Comparison of ENCODE assay signal across 31 cellular contexts in the genomic region with DNA sequence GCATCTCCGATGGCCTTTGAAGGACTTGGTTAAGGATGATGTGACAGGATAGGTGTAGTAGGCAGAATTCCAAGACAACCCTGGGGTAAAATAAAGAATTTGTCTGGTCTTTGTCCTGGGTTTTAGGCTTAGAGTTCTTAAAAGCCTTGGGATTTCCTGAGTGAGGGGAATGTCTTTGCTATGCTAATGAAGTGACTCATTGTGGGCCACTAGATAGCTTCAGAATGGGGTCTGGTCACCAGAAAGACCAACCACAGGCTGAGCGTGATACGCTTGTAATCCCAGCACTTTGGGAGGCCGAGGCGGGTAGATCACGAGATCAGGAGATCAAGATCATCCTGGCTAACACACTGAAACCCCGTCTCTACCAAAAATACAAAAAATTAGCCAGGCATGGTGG.
"Had no signal": no experiment of that assay in that cellular context is flagged by ENCODE, and none has a peak within 500 bp of the region (broad histone marks: within the 10 kb centered on the region; RNA-seq: fewer than 3 reads in every experiment).

No MANE protein-coding gene starts in this region.

- H3K4me1 Mint-ChIP-seq: endodermal cell; immature natural killer cell; memory B cell; naive thymus-derived CD4-positive, alpha-beta T cell; nephron; stimulated activated naive CD8-positive, alpha-beta T cell treated with anti-CD3 and anti-CD28 coated beads, Interleukin-15, amount 100 ng/mL, for 72 hours had no signal

- DNase-seq: colonic mucosa; effector CD8-positive, alpha-beta T cell; endodermal cell; foreskin fibroblast; gastrocnemius medialis; head of caudate nucleus; immature natural killer cell; islet precursor cell; midbrain; naive thymus-derived CD4-positive, alpha-beta T cell; nucleus accumbens; stimulated activated CD4-positive, alpha-beta T cell treated with anti-CD3 and anti-CD28 coated beads, Interleukin-12 subunit alpha, Interleukin-12 subunit beta, amount 100 ng/mL, for 4 hours; stimulated activated CD4-positive, alpha-beta T cell treated with anti-CD3 and anti-CD28 coated beads, Interleukin-1b, Interleukin-23, amount 100 ng/mL, for 48 hours; stimulated activated CD4-positive, alpha-beta T cell treated with anti-CD3 and anti-CD28 coated beads, Interleukin-4, amount 100 ng/mL, for 1 hour; stimulated activated CD8-positive, alpha-beta memory T cell treated with anti-CD3 and anti-CD28 coated beads, Interleukin-4, amount 100 ng/mL, for 48 hours; stimulated activated naive CD4-positive, alpha-beta T cell; stimulated activated naive CD8-positive, alpha-beta T cell treated with anti-CD3 and anti-CD28 coated beads, Interleukin-15, amount 100 ng/mL, for 72 hours; transverse colon had no signal

- H3K4me2 ChIP-seq: smooth muscle cell had no signal

- H3K4me3 Mint-ChIP-seq: dendritic cell treated with granulocyte-macrophage colony-stimulating factor and Interleukin-4, amounts not matched to agents 40 ng/mL and 50 ng/mL, for 4 days; endodermal cell; immature natural killer cell; memory B cell; naive thymus-derived CD4-positive, alpha-beta T cell; nephron; stimulated activated naive CD8-positive, alpha-beta T cell treated with anti-CD3 and anti-CD28 coated beads, Interleukin-15, amount 100 ng/mL, for 72 hours had no signal

- H3K36me3 Mint-ChIP-seq: immature natural killer cell; memory B cell; naive thymus-derived CD4-positive, alpha-beta T cell had no signal

- H3K36me3 ChIP-seq: colonic mucosa, gastrocnemius medialis, prostate gland, right atrium auricular region, suprapubic skin, transverse colon, vagina had no signal

- H3K4me1 ChIP-seq: colonic mucosa, gastrocnemius medialis, prostate gland, right atrium auricular region, suprapubic skin, transverse colon, vagina had no signal

- H3K9me3 ChIP-seq: colonic mucosa, gastrocnemius medialis, prostate gland, right atrium auricular region, suprapubic skin, transverse colon, vagina had no signal

- H3K4me3 ChIP-seq: colonic mucosa, gastrocnemius medialis, lung, prostate gland, right atrium auricular region, smooth muscle cell, suprapubic skin, transverse colon, vagina had no signal

- H3K27ac Mint-ChIP-seq: dendritic cell treated with granulocyte-macrophage colony-stimulating factor and Interleukin-4, amounts not matched to agents 40 ng/mL and 50 ng/mL, for 4 days; endodermal cell; immature natural killer cell; memory B cell; naive thymus-derived CD4-positive, alpha-beta T cell; nephron; stimulated activated naive CD8-positive, alpha-beta T cell treated with anti-CD3 and anti-CD28 coated beads, Interleukin-15, amount 100 ng/mL, for 72 hours had no signal

- H3K27me3 Mint-ChIP-seq: dendritic cell treated with granulocyte-macrophage colony-stimulating factor and Interleukin-4, amounts not matched to agents 40 ng/mL and 50 ng/mL, for 4 days; memory B cell; naive thymus-derived CD4-positive, alpha-beta T cell; stimulated activated naive CD8-positive, alpha-beta T cell treated with anti-CD3 and anti-CD28 coated beads, Interleukin-15, amount 100 ng/mL, for 72 hours had no signal

- H3K27ac ChIP-seq: colonic mucosa, epithelial cell of prostate, gastrocnemius medialis, prostate gland, right atrium auricular region, suprapubic skin, transverse colon, vagina had no signal

- ATAC-seq: esophagus mucosa; gastrocnemius medialis; left lobe of liver; naive thymus-derived CD4-positive, alpha-beta T cell; sciatic nerve; stimulated activated naive CD8-positive, alpha-beta T cell treated with anti-CD3 and anti-CD28 coated beads, Interleukin-15, amount 100 ng/mL, for 72 hours had no signal

- H3K27me3 ChIP-seq: colonic mucosa, gastrocnemius medialis, right atrium auricular region, suprapubic skin, transverse colon, vagina had no signal
